In genomic region chr4:6109842-6110560, GRCh38 we compare ENCODE assay signal across 12 cellular contexts.
A peak's percentile ranks its signal among the peaks of the same experiment; 100 is the strongest.
DNase-seq lines count a peak whose midpoint lies in the region; ATAC-seq, FAIRE-seq and TF ChIP-seq lines count a peak whose summit lies in the region.
"Had no signal": no experiment of that assay in that cellular context is flagged by ENCODE, and none has a peak within 500 bp of the region (broad histone marks: within the 10 kb centered on the region; RNA-seq: fewer than 3 reads in every experiment).

No MANE protein-coding gene starts in this region.

- H3K36me3 Mint-ChIP-seq in osteocyte (ENCODE audit: unreplicated experiment): no peaks in the 10 kb centered on the region
- peaks cover 52% of the 10 kb centered on the region for H3K36me3 Mint-ChIP-seq in activated CD4-positive, alpha-beta memory T cell treated with anti-CD3 and anti-CD28 coated beads, Interleukin-2, amount 10 ng/mL, durations not matched to agents 7 days and 5 days (ENCODE audit: low read depth)

- POLR2A ChIA-PET in activated CD4-positive, alpha-beta memory T cell treated with anti-CD3 and anti-CD28 coated beads, Interleukin-2, amount 10 ng/mL, durations not matched to agents 7 days and 5 days (lab: Charles Lee): no interaction called here

- no peak overlapping the region for H3K27ac ChIP-seq in coronary artery
- H3K27ac ChIP-seq: left ventricle myocardium inferior, skin epidermis had no signal

- no peaks in the 10 kb centered on the region for H3K9me3 Mint-ChIP-seq in osteocyte (ENCODE audit: unreplicated experiment)
- no peaks in the 10 kb centered on the region for H3K9me3 Mint-ChIP-seq in activated CD4-positive, alpha-beta memory T cell treated with anti-CD3 and anti-CD28 coated beads, Interleukin-2, amount 10 ng/mL, durations not matched to agents 7 days and 5 days
- H3K9me3 Mint-ChIP-seq: effector memory CD8-positive, alpha-beta T cell had no signal

- FAIRE-seq in H54 (lab: Jason Lieb, UNC): no peak

- H3K4me3 Mint-ChIP-seq in osteocyte (ENCODE audit: unreplicated experiment): no peak overlapping the region
- no peak overlapping the region for H3K4me3 Mint-ChIP-seq in activated CD4-positive, alpha-beta memory T cell treated with anti-CD3 and anti-CD28 coated beads, Interleukin-2, amount 10 ng/mL, durations not matched to agents 7 days and 5 days
- H3K4me3 Mint-ChIP-seq: effector memory CD8-positive, alpha-beta T cell had no signal

- peak; percentile 32 for DNase-seq in NB4 (ENCODE audit: low read depth)
- DNase-seq in coronary artery (ENCODE audit: low spot score): peak; percentile 29
- DNase-seq in osteocyte (ENCODE audit: extremely low spot score, unreplicated experiment): no peak
- DNase-seq in H54 (ENCODE audit: insufficient read length, low spot score): no peak
- no peak for DNase-seq in activated CD4-positive, alpha-beta memory T cell treated with anti-CD3 and anti-CD28 coated beads, Interleukin-2, amount 10 ng/mL, durations not matched to agents 7 days and 5 days
- DNase-seq: effector memory CD8-positive, alpha-beta T cell; left ventricle myocardium inferior; T-helper 2 cell had no signal

- H3K4me3 ChIP-seq in NB4 (ENCODE audit: low read depth, low read length) (no peak overlapping the region), coronary artery (no peak overlapping the region)
- H3K4me3 ChIP-seq: left ventricle myocardium inferior, skin epidermis had no signal

- H3K27ac Mint-ChIP-seq in osteocyte (ENCODE audit: unreplicated experiment): no peak overlapping the region
- H3K27ac Mint-ChIP-seq in activated CD4-positive, alpha-beta memory T cell treated with anti-CD3 and anti-CD28 coated beads, Interleukin-2, amount 10 ng/mL, durations not matched to agents 7 days and 5 days: no peak overlapping the region

- ATAC-seq in HG02642 (IDR thresholded peaks at IDR 0.05; ENCODE audit: poor library complexity, unreplicated experiment) (no peak), HG03175 (IDR thresholded peaks at IDR 0.05; ENCODE audit: unreplicated experiment) (no peak)
- ATAC-seq: effector memory CD8-positive, alpha-beta T cell had no signal

- TF ChIP-seq POLR2A in NB4 (IDR thresholded peaks at IDR 0.05; ENCODE audit: extremely low read depth, insufficient read length): no peak
- TF ChIP-seq POLR2A in H54 (IDR thresholded peaks at IDR 0.05; ENCODE audit: low read depth, low read length): no peak

- TF ChIP-seq CTCF in GM12873 (IDR thresholded peaks at IDR 0.05; ENCODE audit: insufficient read depth, low read depth, low read length, missing control alignments): peak; percentile 65
- TF ChIP-seq CTCF in NB4 (IDR thresholded peaks at IDR 0.05; ENCODE audit: low read depth, low read length): peak; percentile 39
- TF ChIP-seq CTCF in coronary artery (IDR thresholded peaks at IDR 0.05): no peak
- TF ChIP-seq CTCF in osteocyte (IDR thresholded peaks at IDR 0.05): peak; percentile 14

- CTCF ChIA-PET in activated CD4-positive, alpha-beta memory T cell treated with anti-CD3 and anti-CD28 coated beads, Interleukin-2, amount 10 ng/mL, durations not matched to agents 7 days and 5 days (lab: Charles Lee): interaction anchor here (1.3 to 1.4 kb wide), 2 partner anchors 15 to 140 kb away, joined by 3 read pairs; no protein-coding TSS in a partner anchor

- H3K27me3 Mint-ChIP-seq in osteocyte (ENCODE audit: unreplicated experiment): peaks cover 8% of the 10 kb centered on the region
- no peaks in the 10 kb centered on the region for H3K27me3 Mint-ChIP-seq in activated CD4-positive, alpha-beta memory T cell treated with anti-CD3 and anti-CD28 coated beads, Interleukin-2, amount 10 ng/mL, durations not matched to agents 7 days and 5 days
- H3K27me3 Mint-ChIP-seq: effector memory CD8-positive, alpha-beta T cell had no signal

- H3K4me1 Mint-ChIP-seq in osteocyte (ENCODE audit: unreplicated experiment): no peaks in the 10 kb centered on the region
- peaks cover 18% of the 10 kb centered on the region for H3K4me1 Mint-ChIP-seq in activated CD4-positive, alpha-beta memory T cell treated with anti-CD3 and anti-CD28 coated beads, Interleukin-2, amount 10 ng/mL, durations not matched to agents 7 days and 5 days

Comparison
In these comparisons a context has a peak if more than half of its experiments do, and no peak if none do; other contexts are left out.
1. DNase-seq: peak in NB4 (single experiment) and coronary artery (single experiment); none in osteocyte (single experiment), H54 (single experiment) and activated CD4-positive, alpha-beta memory T cell treated with anti-CD3 and anti-CD28 coated beads, Interleukin-2, amount 10 ng/mL, durations not matched to agents 7 days and 5 days (single experiment).